Comparison of ENCODE assay signal across 8 cellular contexts in the genomic region with DNA sequence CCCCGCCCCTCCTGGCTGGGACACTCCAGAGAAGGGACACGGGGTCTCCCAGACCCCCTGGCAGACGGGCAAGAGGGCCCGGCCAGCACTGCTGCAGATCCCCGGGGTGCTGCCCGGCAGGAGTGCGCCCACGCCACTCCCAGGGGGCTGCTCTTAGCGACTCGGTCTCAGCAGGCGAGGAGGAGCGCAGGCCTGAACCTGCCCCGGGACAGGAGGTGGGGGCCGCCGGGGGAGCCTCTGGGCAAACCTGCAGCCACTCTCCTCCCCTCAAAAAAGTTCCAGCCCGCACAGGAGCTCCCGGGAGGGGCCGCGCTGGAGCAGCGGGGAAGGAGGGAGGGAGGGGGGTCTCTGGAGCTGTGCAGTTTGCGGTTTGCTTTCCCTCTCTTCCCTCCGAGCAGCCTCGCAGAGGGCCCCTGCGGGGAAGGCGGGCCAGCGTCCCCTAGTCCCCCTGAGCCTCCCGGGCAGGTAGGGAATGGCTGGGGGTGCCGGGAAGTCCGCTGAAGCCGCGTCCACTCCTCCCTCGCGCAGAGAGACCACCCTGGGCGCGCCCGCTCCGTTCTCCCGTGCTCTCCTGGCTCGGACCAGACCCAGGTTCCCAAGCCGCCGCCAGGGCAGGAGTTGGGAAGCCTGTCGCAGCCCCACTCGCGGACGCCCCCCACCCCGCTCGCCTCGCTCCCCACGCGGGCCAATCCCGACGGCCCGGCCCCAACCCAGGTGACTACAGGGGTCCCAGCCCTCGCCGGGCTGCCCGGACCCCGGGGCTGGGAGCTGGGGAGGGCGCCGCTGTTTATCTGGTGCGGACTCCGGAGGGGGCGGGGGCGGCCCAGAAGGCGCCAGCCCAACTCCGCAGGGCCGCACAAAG. TPM values are rescaled to one million over a fixed set of nuclear protein-coding genes. Genes with fewer than 3 reads are reported as not detected.
DNase-seq lines count a peak whose midpoint lies in the region; ATAC-seq, FAIRE-seq and TF ChIP-seq lines count a peak whose summit lies in the region.
"Had no signal": no experiment of that assay in that cellular context is flagged by ENCODE, and none has a peak within 500 bp of the region (broad histone marks: within the 10 kb centered on the region; RNA-seq: fewer than 3 reads in every experiment).

No MANE protein-coding gene starts in this region.

- peak overlapping the region in 1 of 2 donors; percentile 14 for H3K27ac ChIP-seq in testis

- H3K27me3 ChIP-seq in bronchial epithelial cell (ENCODE audit: control insufficient read depth, insufficient read depth, low read length) (no peaks in the 10 kb centered on the region), testis (no peaks in the 10 kb centered on the region)

- ATAC-seq in left lobe of liver (no peak), HG02852 (IDR thresholded peaks at IDR 0.05; ENCODE audit: unreplicated experiment) (no peak), GM18870 (IDR thresholded peaks at IDR 0.05; ENCODE audit: unreplicated experiment) (no peak)

- intact Hi-C loops in testis (cut with DNase I; ENCODE audit: low total_unique reads): no loop called here

- H3K9me3 ChIP-seq in testis: no peaks in the 10 kb centered on the region

- peaks cover 17% of the 10 kb centered on the region for H3K4me1 ChIP-seq in testis

- TF ChIP-seq CTCF in bronchial epithelial cell (IDR thresholded peaks at IDR 0.05; ENCODE audit: insufficient read depth, low read length, severe bottlenecking) (no peak), testis (IDR thresholded peaks at IDR 0.05) (no peak)

- DNase-seq in HPDE6-E6E7 (ENCODE audit: extremely low spot score) (peak; percentile 48), bronchial epithelial cell (ENCODE audit: low read depth) (peak; percentile 47), left lobe of liver (ENCODE audit: low spot score) (peak; percentile 45), testis (no peak), NCI-H1436 (lab: John Stamatoyannopoulos, UW) (no peak)
- DNase-seq: activated naive CD8-positive, alpha-beta T cell treated with anti-CD3 and anti-CD28 coated beads, Interleukin-2, amount 10 ng/mL, durations not matched to agents 7 days and 5 days had no signal

- WGBS in testis, 2 donors: 16% methylated on average over 53 of the region's 66 CpGs; no CpG with 5 or more reads in 1 of the 2 donors

- H3K4me3 ChIP-seq in bronchial epithelial cell (ENCODE audit: low read depth, low read length): peak overlapping the region; percentile 38
- H3K4me3 ChIP-seq in testis: peak overlapping the region; percentile 36 to 57

- TF ChIP-seq POLR2A in testis (IDR thresholded peaks at IDR 0.05): no peak

- no peak for FAIRE-seq in bronchial epithelial cell (lab: Jason Lieb, UNC)

- peaks cover 33% of the 10 kb centered on the region for H3K36me3 ChIP-seq in bronchial epithelial cell (ENCODE audit: control insufficient read depth, insufficient read depth, low read length)
- no peaks in the 10 kb centered on the region for H3K36me3 ChIP-seq in testis (ENCODE audit: low read depth, missing control alignments)

RNA-seq across cellular contexts. Expression of a gene that starts 44.2 kb away (rescaled TPM):
- total RNA-seq in bronchial epithelial cell (7.6 and 14.0 TPM in 2 replicates), left lobe of liver (18.4 TPM), testis (10 to 100 TPM; 49.5 to 49.7 TPM)
- polyA plus RNA-seq in testis (ENCODE audit: insufficient read depth, low read depth, low replicate concordance): 29.3 TPM

Comparison
In these comparisons a context has a peak if more than half of its experiments do, and no peak if none do; other contexts are left out.
1. DNase-seq: peak in HPDE6-E6E7 (single experiment), bronchial epithelial cell (single experiment) and left lobe of liver (single experiment); none in testis (single experiment) and NCI-H1436 (single experiment).